In the genomic region with DNA sequence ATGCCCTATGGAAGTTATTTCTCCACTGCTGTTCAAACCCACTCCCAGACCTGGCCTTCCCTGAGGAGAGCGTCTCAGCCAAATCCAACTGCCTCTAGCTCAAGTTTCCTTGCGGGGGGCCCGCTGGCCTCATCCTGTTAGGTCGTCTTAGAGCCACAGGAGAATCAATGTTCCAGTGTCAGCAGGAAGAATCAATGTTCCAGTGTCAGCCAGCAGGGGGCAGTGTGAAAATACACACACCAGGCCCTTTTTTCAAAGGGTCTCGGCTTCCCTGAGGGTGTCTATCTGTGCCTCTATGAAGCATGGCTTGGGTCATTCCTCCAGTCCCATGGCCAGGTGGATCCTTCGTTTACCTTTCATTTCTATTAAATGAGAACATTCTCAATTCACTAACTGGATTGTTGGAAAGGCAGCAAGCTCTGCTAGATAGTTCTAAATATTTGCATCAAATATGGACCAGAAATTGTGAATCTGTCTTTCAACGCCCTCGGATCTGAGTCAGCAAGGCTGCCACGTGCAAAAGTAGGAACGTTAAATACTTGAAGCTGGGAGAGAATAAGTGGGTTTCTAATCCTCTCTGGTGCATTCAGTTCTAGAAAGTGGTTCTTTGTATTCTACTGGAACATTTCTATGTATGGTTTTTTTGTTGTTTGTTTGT, we compare ENCODE assay signal across 8 cellular contexts. TPM values are rescaled to one million over a fixed set of nuclear protein-coding genes. Genes with fewer than 3 reads are reported as not detected.
A peak's percentile ranks its signal among the peaks of the same experiment; 100 is the strongest.
DNase-seq lines count a peak whose midpoint lies in the region; ATAC-seq, FAIRE-seq and TF ChIP-seq lines count a peak whose summit lies in the region.

No MANE protein-coding gene starts in this region.

- no peak for TF ChIP-seq POLR2A in GM12891 (IDR thresholded peaks at IDR 0.05; ENCODE audit: low read depth, low read length)
- no peak for TF ChIP-seq POLR2A in gastroesophageal sphincter (IDR thresholded peaks at IDR 0.05)
- TF ChIP-seq POLR2A in spleen (IDR thresholded peaks at IDR 0.05) = no peak

- no peak overlapping the region for H3K4me3 ChIP-seq in AG04449 (ENCODE audit: low read depth, low read length)
- no peak overlapping the region for H3K4me3 ChIP-seq in gastroesophageal sphincter
- H3K4me3 ChIP-seq in spleen = no peak overlapping the region

- H3K27me3 ChIP-seq in gastroesophageal sphincter = peaks cover 10% of the 10 kb centered on the region
- H3K27me3 ChIP-seq in spleen (replicated peaks in 1 of 7) = peaks cover 0 to 4% (median 0%) of the 10 kb centered on the region in 7 donors

- no peaks in the 10 kb centered on the region for H3K9me3 ChIP-seq in gastroesophageal sphincter
- no peaks in the 10 kb centered on the region for H3K9me3 ChIP-seq in spleen

- FAIRE-seq in GM12891 (lab: Jason Lieb, UNC) = peak; percentile 56

- H3K27ac ChIP-seq in gastroesophageal sphincter = no peak overlapping the region
- H3K27ac ChIP-seq in spleen = no peak overlapping the region

- TF ChIP-seq EP300 in gastroesophageal sphincter (IDR thresholded peaks at IDR 0.05) = no peak

- peak; percentile 67 for TF ChIP-seq CTCF in AG04449 (IDR thresholded peaks at IDR 0.05; ENCODE audit: insufficient read depth, low read length, missing control alignments)
- peak; percentile 34 to 68 (median 44) for TF ChIP-seq CTCF in gastroesophageal sphincter (IDR thresholded peaks at IDR 0.05)
- peak in 10 of 11 experiments; percentile 53 to 89 (median 75) for TF ChIP-seq CTCF in spleen (IDR thresholded peaks at IDR 0.05 in 8 of 11, conservative IDR thresholded peaks at IDR 0.05 in 3 of 11)

- no peak for DNase-seq in AG04449 (ENCODE audit: low read depth, low spot score)
- no peak for DNase-seq in GM12891 (ENCODE audit: insufficient read length, low spot score)
- DNase-seq in RPMI7951 (ENCODE audit: low read depth) = peak; percentile 63
- peak; percentile 41 for DNase-seq in activated T-helper 1 cell treated with Interleukin-2 at 50 U/mL for 16 hours (ENCODE audit: low read depth)
- no peak for DNase-seq in spleen
- DNase-seq in DMS79 (lab: John Stamatoyannopoulos, UW) = no peak

- POLR2A ChIA-PET in AG04449 (lab: Yijun Ruan, JAX) = no interaction called here

- WGBS in gastroesophageal sphincter (ENCODE audit: low coverage in 1 of 2), 2 donors = 29 to 49% methylated on average over 4 to 9 of the region's 10 CpGs
- 23 to 34% (median 31%) methylated on average over 9 to 10 of the region's 10 CpGs for WGBS in spleen, 5 donors

- CTCF ChIA-PET in AG04449 (lab: Yijun Ruan, JAX) = interaction anchor here (0.6 to 6.4 kb wide), 36 partner anchors 8 to 452 kb away, joined by 3 to 41 read pairs (median 4); no protein-coding TSS in a partner anchor

- H3K4me1 ChIP-seq in gastroesophageal sphincter (no peaks in the 10 kb centered on the region), spleen (peaks cover 0 to 5% (median 2%) of the 10 kb centered on the region in 6 donors)

- no peak for ATAC-seq in gastroesophageal sphincter
- no peak for ATAC-seq in GM18858 (IDR thresholded peaks at IDR 0.05; ENCODE audit: unreplicated experiment)

- H3K36me3 ChIP-seq in gastroesophageal sphincter (no peaks in the 10 kb centered on the region), spleen (no peaks in the 10 kb centered on the region)

- intact Hi-C loops in spleen (cut with DNase I; ENCODE audit: low total_unique reads) = no loop called here

TF ChIP-seq in GM12891, 5 proteins besides CTCF, POLR2A, EP300 and RAD21:
- TF ChIP-seq POLR2AphosphoS5 (IDR thresholded peaks at IDR 0.05; ENCODE audit: low read depth, low read length) (no peak), POU2F2 (IDR thresholded peaks at IDR 0.05; ENCODE audit: low read depth, low read length) (no peak), SPI1 (IDR thresholded peaks at IDR 0.05; ENCODE audit: low read depth, low read length) (no peak), PAX5 (IDR thresholded peaks at IDR 0.05; ENCODE audit: insufficient read depth, low read length, severe bottlenecking) (no peak), TAF1 (IDR thresholded peaks at IDR 0.05; ENCODE audit: low read depth, low read length) (no peak)

RNA-seq across cellular contexts. Expression of a gene that starts 19.2 kb away (rescaled TPM):
- polyA plus RNA-seq in GM12891 (2012; ENCODE audit: low read depth, missing spikeins) = not detected
- total RNA-seq in RPMI7951 (2014; rRNA removed; shearing (Covaris generic)) = under 0.01 and 0.10 TPM in 2 replicates
- not detected for total RNA-seq in gastroesophageal sphincter
- not detected for total RNA-seq in spleen
- polyA plus RNA-seq in spleen = under 1 TPM in 1 of 3 donors, not detected in 2; 0.03 TPM

RNA-seq across cellular contexts. Expression of a gene that starts 54.6 kb away (rescaled TPM):
- 5.0 TPM for polyA plus RNA-seq in GM12891 (2012; ENCODE audit: low read depth, missing spikeins)
- 1,403 and 1,601 TPM in 2 replicates for total RNA-seq in RPMI7951 (2014; rRNA removed; shearing (Covaris generic))
- total RNA-seq in gastroesophageal sphincter (100 to 1,000 TPM; 209 to 253 (median 211) TPM), spleen (10 to 100 TPM; 49.7 to 92.4 (median 78.3) TPM)
- 10 to 100 TPM; 25.9 to 37.5 (median 31.9) TPM for polyA plus RNA-seq in spleen

Comparison
In these comparisons a context has a peak if more than half of its experiments do, and no peak if none do; other contexts are left out.
1. DNase-seq: peak in RPMI7951 (single experiment) and activated T-helper 1 cell treated with Interleukin-2 at 50 U/mL for 16 hours (single experiment); none in AG04449 (single experiment), GM12891 (single experiment), spleen (single experiment) and DMS79 (single experiment).
2. Peak in every context shown above with its lines, with median percentiles within 50 percentile points of each other: CTCF ChIP-seq.